In the genomic region with DNA sequence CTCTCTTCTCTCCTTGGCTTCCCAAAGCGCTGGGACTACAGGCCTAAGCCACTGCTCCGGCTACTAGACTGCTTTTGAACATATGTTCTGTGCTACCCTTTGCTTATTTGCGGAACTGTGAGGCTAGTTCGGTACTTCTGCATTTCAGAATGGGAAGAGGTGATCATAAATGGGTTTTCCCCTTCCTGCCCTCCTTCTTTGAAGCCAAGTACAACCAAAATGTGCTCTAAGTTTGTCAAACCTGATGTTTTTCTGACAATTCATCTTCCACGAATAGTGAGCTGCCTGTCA, we compare ENCODE assay signal across 13 cellular contexts. TPM values are rescaled to one million over a fixed set of nuclear protein-coding genes. Genes with fewer than 3 reads are reported as not detected.
DNase-seq lines count a peak whose midpoint lies in the region; ATAC-seq and TF ChIP-seq lines count a peak whose summit lies in the region.
"Had no signal": no experiment of that assay in that cellular context is flagged by ENCODE, and none has a peak within 500 bp of the region (broad histone marks: within the 10 kb centered on the region; RNA-seq: fewer than 3 reads in every experiment).

No MANE protein-coding gene starts in this region.

- no peak overlapping the region for H3K4me3 Mint-ChIP-seq in activated naive CD4-positive, alpha-beta T cell treated with anti-CD3 and anti-CD28 coated beads, Interleukin-2, amount 50 U/mL, for 24 hours
- H3K4me3 Mint-ChIP-seq in chondrocyte (ENCODE audit: unreplicated experiment) (peak overlapping the region; percentile 35), HFFc6 (no peak overlapping the region)
- peak overlapping the region; percentile 69 to 72 for H3K4me3 Mint-ChIP-seq in stimulated activated naive B cell treated with anti-CD40 and anti-IgM and Interleukin-4, amounts not matched to agents 10 μg/mL and 1 μg/mL and 100 μg/mL, for 72 hours

- no peaks in the 10 kb centered on the region for H3K9me3 Mint-ChIP-seq in activated naive CD4-positive, alpha-beta T cell treated with anti-CD3 and anti-CD28 coated beads, Interleukin-2, amount 50 U/mL, for 24 hours
- H3K9me3 Mint-ChIP-seq in chondrocyte (ENCODE audit: low read depth) (no peaks in the 10 kb centered on the region), HFFc6 (no peaks in the 10 kb centered on the region)
- no peaks in the 10 kb centered on the region for H3K9me3 Mint-ChIP-seq in stimulated activated naive B cell treated with anti-CD40 and anti-IgM and Interleukin-4, amounts not matched to agents 10 μg/mL and 1 μg/mL and 100 μg/mL, for 72 hours

- H3K36me3 Mint-ChIP-seq in activated naive CD4-positive, alpha-beta T cell treated with anti-CD3 and anti-CD28 coated beads, Interleukin-2, amount 50 U/mL, for 24 hours: no peaks in the 10 kb centered on the region
- no peaks in the 10 kb centered on the region for H3K36me3 Mint-ChIP-seq in chondrocyte (ENCODE audit: low read depth)
- peaks cover 0 to 7% of the 10 kb centered on the region in 2 donors for H3K36me3 Mint-ChIP-seq in stimulated activated naive B cell treated with anti-CD40 and anti-IgM and Interleukin-4, amounts not matched to agents 10 μg/mL and 1 μg/mL and 100 μg/mL, for 72 hours
- H3K36me3 Mint-ChIP-seq in HFFc6 (ENCODE audit: low read depth): no peaks in the 10 kb centered on the region

- H3K27me3 Mint-ChIP-seq in activated naive CD4-positive, alpha-beta T cell treated with anti-CD3 and anti-CD28 coated beads, Interleukin-2, amount 50 U/mL, for 24 hours: no peaks in the 10 kb centered on the region
- H3K27me3 Mint-ChIP-seq in chondrocyte (ENCODE audit: low read depth): no peaks in the 10 kb centered on the region
- H3K27me3 Mint-ChIP-seq in stimulated activated naive B cell treated with anti-CD40 and anti-IgM and Interleukin-4, amounts not matched to agents 10 μg/mL and 1 μg/mL and 100 μg/mL, for 72 hours: no peaks in the 10 kb centered on the region
- H3K27me3 Mint-ChIP-seq in HFFc6 (ENCODE audit: insufficient read depth): no peaks in the 10 kb centered on the region

- no peak for DNase-seq in activated naive CD4-positive, alpha-beta T cell (lab: John Stamatoyannopoulos, UW)
- DNase-seq in NOMO-1 treated with dmso at 0.1 percent for 144 hours (lab: John Stamatoyannopoulos, UW; ENCODE audit: unreplicated experiment) (peak; percentile 59), chondrocyte (ENCODE audit: low spot score) (no peak), NCI-H345 treated with DMSO at 0.1 percent for 48 hours (lab: John Stamatoyannopoulos, UW; ENCODE audit: unreplicated experiment) (no peak), HFFc6 (no peak), NCI-H2196 treated with DMSO at 0.1 percent for 48 hours (lab: John Stamatoyannopoulos, UW; ENCODE audit: unreplicated experiment) (no peak)
- DNase-seq in stimulated activated naive B cell treated with anti-CD40 and anti-IgM and Interleukin-4, amounts not matched to agents 10 μg/mL and 1 μg/mL and 100 μg/mL, for 72 hours: peak; percentile 55
- DNase-seq: activated CD8-positive, alpha-beta memory T cell treated with anti-CD3 and anti-CD28 coated beads, Interleukin-2, amount 50 U/mL, for 4 hours; dermis blood vessel endothelial cell; DMS153; midbrain; NCI-H2171 had no signal

- H3K27ac Mint-ChIP-seq in activated naive CD4-positive, alpha-beta T cell treated with anti-CD3 and anti-CD28 coated beads, Interleukin-2, amount 50 U/mL, for 24 hours: peak overlapping the region; percentile 77
- H3K27ac Mint-ChIP-seq in chondrocyte (ENCODE audit: unreplicated experiment) (no peak overlapping the region), HFFc6 (no peak overlapping the region)
- peak overlapping the region; percentile 95 for H3K27ac Mint-ChIP-seq in stimulated activated naive B cell treated with anti-CD40 and anti-IgM and Interleukin-4, amounts not matched to agents 10 μg/mL and 1 μg/mL and 100 μg/mL, for 72 hours

- peaks cover 29% of the 10 kb centered on the region for H3K4me1 Mint-ChIP-seq in activated naive CD4-positive, alpha-beta T cell treated with anti-CD3 and anti-CD28 coated beads, Interleukin-2, amount 50 U/mL, for 24 hours
- peaks cover 26% of the 10 kb centered on the region for H3K4me1 Mint-ChIP-seq in chondrocyte (ENCODE audit: low read depth)
- peaks cover 21 to 54% of the 10 kb centered on the region in 2 donors for H3K4me1 Mint-ChIP-seq in stimulated activated naive B cell treated with anti-CD40 and anti-IgM and Interleukin-4, amounts not matched to agents 10 μg/mL and 1 μg/mL and 100 μg/mL, for 72 hours
- peaks cover 19% of the 10 kb centered on the region for H3K4me1 Mint-ChIP-seq in HFFc6 (ENCODE audit: low read depth)

- TF ChIP-seq CTCF in chondrocyte (IDR thresholded peaks at IDR 0.05) (no peak), HFFc6 (IDR thresholded peaks at IDR 0.05) (no peak)

- peak; percentile 34 to 43 for ATAC-seq in stimulated activated naive B cell treated with anti-CD40 and anti-IgM and Interleukin-4, amounts not matched to agents 10 μg/mL and 1 μg/mL and 100 μg/mL, for 72 hours (replicated peaks)

RNA-seq across cellular contexts. Expression of gene ESCO1, which starts 1.7 kb away (rescaled TPM):
- total RNA-seq in chondrocyte: 11.6 to 15.2 TPM (median 12.0 TPM) in 3 replicates
- 1 to 10 TPM; 5.8 to 7.7 (median 6.7) TPM for total RNA-seq in HFFc6 (2021; fragmentation: NEBNext Ultra II Directional; extraction: Animal tissue kit (Norgen Biotek cat#: 25700))

RNA-seq across cellular contexts. Expression of gene SNRPD1, which starts 9.9 kb away (rescaled TPM):
- 27.5 to 53.6 TPM (median 33.7 TPM) in 3 replicates for total RNA-seq in chondrocyte
- 10 to 100 TPM; 59.6 to 85.4 (median 73.9) TPM for total RNA-seq in HFFc6 (2021; fragmentation: NEBNext Ultra II Directional; extraction: Animal tissue kit (Norgen Biotek cat#: 25700))

Comparison
In these comparisons a context has a peak if more than half of its experiments do, and no peak if none do; other contexts are left out.
1. H3K27ac Mint-ChIP-seq: peak in activated naive CD4-positive, alpha-beta T cell treated with anti-CD3 and anti-CD28 coated beads, Interleukin-2, amount 50 U/mL, for 24 hours (single experiment) and stimulated activated naive B cell treated with anti-CD40 and anti-IgM and Interleukin-4, amounts not matched to agents 10 μg/mL and 1 μg/mL and 100 μg/mL, for 72 hours (single experiment); none in chondrocyte (single experiment) and HFFc6 (single experiment).
2. H3K4me3 Mint-ChIP-seq: peak in chondrocyte (single experiment) and stimulated activated naive B cell treated with anti-CD40 and anti-IgM and Interleukin-4, amounts not matched to agents 10 μg/mL and 1 μg/mL and 100 μg/mL, for 72 hours (2 of 2); none in activated naive CD4-positive, alpha-beta T cell treated with anti-CD3 and anti-CD28 coated beads, Interleukin-2, amount 50 U/mL, for 24 hours (single experiment) and HFFc6 (single experiment).
3. DNase-seq: peak in NOMO-1 treated with dmso at 0.1 percent for 144 hours (single experiment) and stimulated activated naive B cell treated with anti-CD40 and anti-IgM and Interleukin-4, amounts not matched to agents 10 μg/mL and 1 μg/mL and 100 μg/mL, for 72 hours (single experiment); none in activated naive CD4-positive, alpha-beta T cell (0 of 4), chondrocyte (single experiment), NCI-H345 treated with DMSO at 0.1 percent for 48 hours (single experiment), HFFc6 (single experiment) and NCI-H2196 treated with DMSO at 0.1 percent for 48 hours (single experiment).